Comparison of ENCODE assay signal across 16 cellular contexts in the genomic region with DNA sequence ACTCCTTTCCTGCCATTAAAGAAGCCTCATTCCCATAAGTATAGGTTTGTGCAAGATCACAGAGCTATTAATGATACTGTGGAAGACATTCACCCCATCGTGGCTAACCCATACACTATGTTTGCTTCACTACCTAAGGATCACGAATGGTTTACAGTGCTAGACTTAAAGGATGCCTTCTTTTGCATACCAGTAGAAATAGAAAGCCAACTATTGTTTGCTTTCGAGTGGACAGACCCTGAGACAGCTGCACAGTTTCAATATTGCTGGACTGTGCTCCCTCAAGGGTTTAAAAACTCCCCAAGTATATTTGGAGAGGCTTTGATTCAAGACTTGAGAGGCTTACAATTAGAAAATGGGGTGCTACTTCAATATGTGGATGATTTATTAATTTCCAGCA. TPM values are rescaled to one million over a fixed set of nuclear protein-coding genes. Genes with fewer than 3 reads are reported as not detected.
DNase-seq lines count a peak whose midpoint lies in the region; ATAC-seq lines count a peak whose summit lies in the region.
"Had no signal": no experiment of that assay in that cellular context is flagged by ENCODE, and none has a peak within 500 bp of the region (broad histone marks: within the 10 kb centered on the region; RNA-seq: fewer than 3 reads in every experiment).

No MANE protein-coding gene starts in this region.

- no peak overlapping the region for H3K27ac Mint-ChIP-seq in activated naive CD8-positive, alpha-beta T cell treated with anti-CD3 and anti-CD28 coated beads for 36 hours
- H3K27ac Mint-ChIP-seq: activated CD4-positive, alpha-beta T cell treated with anti-CD3 and anti-CD28 coated beads, Interleukin-2, amount 10 ng/mL, durations not matched to agents 7 days and 5 days; IgD-negative memory B cell; T-helper 2 cell treated with Interferon-gamma antibody and Interleukin-4, amounts not matched to agents 5 μg/mL and 100 μg/mL, for 36 hours had no signal

- ATAC-seq in GM18499 (IDR thresholded peaks at IDR 0.05; ENCODE audit: insufficient read depth, unreplicated experiment) (peak; percentile 80), GM19372 (IDR thresholded peaks at IDR 0.05; ENCODE audit: low read depth, unreplicated experiment) (peak; percentile 39), HG02610 (IDR thresholded peaks at IDR 0.05; ENCODE audit: unreplicated experiment) (peak; percentile 82), HG03280 (IDR thresholded peaks at IDR 0.05; ENCODE audit: unreplicated experiment) (peak; percentile 51)
- ATAC-seq: esophagus mucosa had no signal

- no peaks in the 10 kb centered on the region for H3K36me3 Mint-ChIP-seq in activated naive CD8-positive, alpha-beta T cell treated with anti-CD3 and anti-CD28 coated beads for 36 hours

- DNase-seq in NCI-H345 (lab: John Stamatoyannopoulos, UW) (no peak), cerebellar cortex (ENCODE audit: low spot score) (no peak)
- no peak for DNase-seq in effector CD8-positive, alpha-beta T cell (lab: John Stamatoyannopoulos, UW)
- DNase-seq in activated naive CD8-positive, alpha-beta T cell treated with anti-CD3 and anti-CD28 coated beads for 36 hours: no peak
- DNase-seq: activated CD4-positive, alpha-beta T cell treated with anti-CD3 and anti-CD28 coated beads, Interleukin-2, amount 10 ng/mL, durations not matched to agents 7 days and 5 days; aorta; NCI-H1436 treated with DMSO at 0.1 percent for 48 hours; NCI-H774; tibial artery had no signal

- H3K9me3 Mint-ChIP-seq in activated naive CD8-positive, alpha-beta T cell treated with anti-CD3 and anti-CD28 coated beads for 36 hours: no peaks in the 10 kb centered on the region
- H3K9me3 Mint-ChIP-seq: activated CD4-positive, alpha-beta T cell treated with anti-CD3 and anti-CD28 coated beads, Interleukin-2, amount 10 ng/mL, durations not matched to agents 7 days and 5 days; IgD-negative memory B cell; T-helper 2 cell treated with Interferon-gamma antibody and Interleukin-4, amounts not matched to agents 5 μg/mL and 100 μg/mL, for 36 hours had no signal

- H3K4me3 Mint-ChIP-seq in activated naive CD8-positive, alpha-beta T cell treated with anti-CD3 and anti-CD28 coated beads for 36 hours: no peak overlapping the region
- H3K4me3 Mint-ChIP-seq: activated CD4-positive, alpha-beta T cell treated with anti-CD3 and anti-CD28 coated beads, Interleukin-2, amount 10 ng/mL, durations not matched to agents 7 days and 5 days; IgD-negative memory B cell; T-helper 2 cell treated with Interferon-gamma antibody and Interleukin-4, amounts not matched to agents 5 μg/mL and 100 μg/mL, for 36 hours had no signal

- no peaks in the 10 kb centered on the region for H3K27me3 Mint-ChIP-seq in activated naive CD8-positive, alpha-beta T cell treated with anti-CD3 and anti-CD28 coated beads for 36 hours
- H3K27me3 Mint-ChIP-seq: activated CD4-positive, alpha-beta T cell treated with anti-CD3 and anti-CD28 coated beads, Interleukin-2, amount 10 ng/mL, durations not matched to agents 7 days and 5 days had no signal

- H3K4me1 Mint-ChIP-seq in activated naive CD8-positive, alpha-beta T cell treated with anti-CD3 and anti-CD28 coated beads for 36 hours: no peaks in the 10 kb centered on the region
- H3K4me1 Mint-ChIP-seq: activated CD4-positive, alpha-beta T cell treated with anti-CD3 and anti-CD28 coated beads, Interleukin-2, amount 10 ng/mL, durations not matched to agents 7 days and 5 days had no signal

RNA-seq across cellular contexts. Expression of a gene that starts 16.0 kb away (rescaled TPM):
- 10 to 100 TPM; 26.3 to 26.6 TPM for total RNA-seq in activated naive CD8-positive, alpha-beta T cell treated with anti-CD3 and anti-CD28 coated beads for 36 hours
